14 cellular contexts compared by ENCODE assay signal in the genomic region with DNA sequence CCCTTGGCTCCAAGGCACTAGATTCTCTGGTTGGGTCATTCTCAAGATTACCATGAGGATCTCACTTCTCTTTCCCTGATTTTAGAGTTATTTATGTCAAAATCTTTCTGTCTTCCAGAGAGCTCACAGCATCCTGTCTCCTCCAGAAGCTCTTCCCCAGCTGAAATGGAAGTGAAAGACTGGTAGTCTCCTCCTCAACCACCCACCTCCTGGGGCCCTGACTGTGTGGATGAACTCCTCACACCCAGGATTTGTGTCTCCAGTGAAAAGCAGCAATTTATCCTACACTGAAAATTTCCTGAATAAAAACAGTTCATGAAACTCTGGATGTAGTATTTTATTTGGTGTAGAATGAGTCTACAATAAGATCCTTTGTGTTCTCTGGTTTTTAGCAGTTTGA. TPM values are rescaled to one million over a fixed set of nuclear protein-coding genes. Genes with fewer than 3 reads are reported as not detected.
"Had no signal": no experiment of that assay in that cellular context is flagged by ENCODE, and none has a peak within 500 bp of the region (broad histone marks: within the 10 kb centered on the region; RNA-seq: fewer than 3 reads in every experiment).

No MANE protein-coding gene starts in this region.

- H3K9me3 ChIP-seq: colonic mucosa had no signal

- H3K4me2 ChIP-seq: smooth muscle cell had no signal

- H3K4me1 ChIP-seq: colonic mucosa, transverse colon had no signal

- H3K27me3 ChIP-seq: colonic mucosa, transverse colon had no signal

- H3K4me3 ChIP-seq: colonic mucosa, smooth muscle cell, transverse colon had no signal

- ATAC-seq: activated naive CD8-positive, alpha-beta T cell treated with anti-CD3 and anti-CD28 coated beads, Interleukin-2, amount 50 U/mL, for 24 hours; natural killer cell treated with Interleukin-12 subunit alpha and Interleukin-12 subunit beta and Interleukin-15 and Interleukin-18, amount 100 ng/mL, for 72 hours; T-helper 17 cell; WTC11 had no signal

- H3K36me3 ChIP-seq: colonic mucosa, transverse colon had no signal

- DNase-seq: activated CD4-positive, alpha-beta T cell treated with anti-CD3 and anti-CD28 coated beads, Interleukin-2, amount 10 ng/mL, durations not matched to agents 24 days and 14 days; activated CD8-positive, alpha-beta memory T cell treated with anti-CD3 and anti-CD28 coated beads for 24 hours; activated naive CD4-positive, alpha-beta T cell treated with Interleukin-2 at 50 U/mL for 16 hours; activated naive CD8-positive, alpha-beta T cell treated with anti-CD3 and anti-CD28 coated beads, Interleukin-2, amount 50 U/mL, for 24 hours; colonic mucosa; effector CD8-positive, alpha-beta T cell; left colon; occipital lobe; T-helper 17 cell; transverse colon had no signal

- H3K27ac ChIP-seq: colonic mucosa had no signal

RNA-seq across cellular contexts. Expression of gene ZNF366, which starts 12.0 kb away (rescaled TPM):
- total RNA-seq: activated CD4-positive, alpha-beta T cell treated with anti-CD3 and anti-CD28 coated beads, Interleukin-2, amount 10 ng/mL, durations not matched to agents 24 days and 14 days; astrocyte; natural killer cell treated with Interleukin-12 subunit alpha and Interleukin-12 subunit beta and Interleukin-15 and Interleukin-18, amount 100 ng/mL, for 72 hours; smooth muscle cell; WTC11 had no signal
- polyA plus RNA-seq: smooth muscle cell had no signal
